ENCODE assay signal across 11 cellular contexts in genomic region chr2:217741381-217741955, GRCh38.
"Had no signal": no experiment of that assay in that cellular context is flagged by ENCODE, and none has a peak within 500 bp of the region (broad histone marks: within the 10 kb centered on the region; RNA-seq: fewer than 3 reads in every experiment).

No MANE protein-coding gene starts in this region.

- H3K36me3 ChIP-seq: brain microvascular endothelial cell had no signal

- H3K27ac Mint-ChIP-seq: activated B cell treated with CpG ODN at 0.5 μM for 24 hours; activated CD4-positive, alpha-beta T cell treated with anti-CD3 and anti-CD28 coated beads, Interleukin-2, amount 10 ng/mL, durations not matched to agents 24 days and 14 days; activated naive CD4-positive, alpha-beta T cell treated with anti-CD3 and anti-CD28 coated beads, Interleukin-2, amount 50 U/mL, for 24 hours; T-helper 17 cell had no signal

- H3K27me3 ChIP-seq: brain microvascular endothelial cell, testis had no signal

- H3K4me1 ChIP-seq: foreskin keratinocyte had no signal

- DNase-seq: activated B cell treated with CpG ODN at 0.5 μM for 24 hours; activated CD4-positive, alpha-beta T cell treated with anti-CD3 and anti-CD28 coated beads, Interleukin-2, amount 10 ng/mL, durations not matched to agents 24 days and 14 days; amniotic stem cell; brain microvascular endothelial cell; foreskin keratinocyte; naive B cell; stimulated activated CD4-positive, alpha-beta T cell treated with anti-CD3 and anti-CD28 coated beads, Interleukin-2, amount 100 ng/mL, for 48 hours; stimulated activated naive CD4-positive, alpha-beta T cell treated with Interleukin-2 at 50 U/mL for 16 hours; T-helper 17 cell; testis had no signal

- H3K9me3 Mint-ChIP-seq: activated B cell treated with CpG ODN at 0.5 μM for 24 hours; activated CD4-positive, alpha-beta T cell treated with anti-CD3 and anti-CD28 coated beads, Interleukin-2, amount 10 ng/mL, durations not matched to agents 24 days and 14 days; activated naive CD4-positive, alpha-beta T cell treated with anti-CD3 and anti-CD28 coated beads, Interleukin-2, amount 50 U/mL, for 24 hours had no signal

- ATAC-seq: foreskin keratinocyte, T-helper 17 cell had no signal

- H3K4me3 ChIP-seq: testis had no signal

- H3K36me3 Mint-ChIP-seq: activated naive CD4-positive, alpha-beta T cell treated with anti-CD3 and anti-CD28 coated beads, Interleukin-2, amount 50 U/mL, for 24 hours had no signal

- H3K9me3 ChIP-seq: testis had no signal

- H3K27ac ChIP-seq: brain microvascular endothelial cell, foreskin keratinocyte, testis had no signal
